In genomic region chr6:85323435-85324040, GRCh38 we compare ENCODE assay signal across 7 cellular contexts.
DNase-seq lines count a peak whose midpoint lies in the region; ATAC-seq and TF ChIP-seq lines count a peak whose summit lies in the region.

No MANE protein-coding gene starts in this region.

- TF ChIP-seq CTCF in GM12873 (IDR thresholded peaks at IDR 0.05; ENCODE audit: insufficient read depth, low read depth, low read length, missing control alignments): peak; percentile 81
- peak; percentile 96 for TF ChIP-seq CTCF in HFFc6 (IDR thresholded peaks at IDR 0.05)
- TF ChIP-seq CTCF in gastrocnemius medialis (IDR thresholded peaks at IDR 0.05 in 4 of 5, conservative IDR thresholded peaks at IDR 0.05 in 1 of 5): peak; percentile 19 to 60 (median 45)

- no peaks in the 10 kb centered on the region for H3K9me3 Mint-ChIP-seq in HFFc6
- no peaks in the 10 kb centered on the region for H3K9me3 Mint-ChIP-seq in activated naive CD8-positive, alpha-beta T cell treated with anti-CD3 and anti-CD28 coated beads, Interleukin-2, amount 10 ng/mL, durations not matched to agents 7 days and 5 days

- no peaks in the 10 kb centered on the region for H3K9me3 ChIP-seq in gastrocnemius medialis

- H3K4me3 Mint-ChIP-seq in HFFc6: no peak overlapping the region
- H3K4me3 Mint-ChIP-seq in activated naive CD8-positive, alpha-beta T cell treated with anti-CD3 and anti-CD28 coated beads, Interleukin-2, amount 10 ng/mL, durations not matched to agents 7 days and 5 days: no peak overlapping the region

- DNase-seq in HFFc6 (peak; percentile 65), NAMALWA (ENCODE audit: low spot score) (peak; percentile 87), SK-N-DZ (ENCODE audit: low spot score) (peak; percentile 83), left ventricle myocardium superior (peak; percentile 66), gastrocnemius medialis (peak; percentile 6 to 24)
- peak; percentile 63 for DNase-seq in activated naive CD8-positive, alpha-beta T cell treated with anti-CD3 and anti-CD28 coated beads, Interleukin-2, amount 10 ng/mL, durations not matched to agents 7 days and 5 days

- H3K27ac ChIP-seq in gastrocnemius medialis: no peak overlapping the region

- no peak overlapping the region for H3K4me3 ChIP-seq in gastrocnemius medialis

- H3K27me3 Mint-ChIP-seq in HFFc6 (ENCODE audit: insufficient read depth): peaks cover 10% of the 10 kb centered on the region
- peaks cover 2% of the 10 kb centered on the region for H3K27me3 Mint-ChIP-seq in activated naive CD8-positive, alpha-beta T cell treated with anti-CD3 and anti-CD28 coated beads, Interleukin-2, amount 10 ng/mL, durations not matched to agents 7 days and 5 days

- TF ChIP-seq POLR2A in gastrocnemius medialis (IDR thresholded peaks at IDR 0.05): no peak

- intact Hi-C loops in left ventricle myocardium superior (cut with micrococcal nuclease): no loop called here
- intact Hi-C loops in gastrocnemius medialis (cut with DNase I; ENCODE audit: low total_unique reads): no loop called here

- H3K27ac Mint-ChIP-seq in HFFc6: no peak overlapping the region
- H3K27ac Mint-ChIP-seq in activated naive CD8-positive, alpha-beta T cell treated with anti-CD3 and anti-CD28 coated beads, Interleukin-2, amount 10 ng/mL, durations not matched to agents 7 days and 5 days: no peak overlapping the region

- no peaks in the 10 kb centered on the region for H3K4me1 ChIP-seq in gastrocnemius medialis

- H3K36me3 Mint-ChIP-seq in HFFc6 (ENCODE audit: low read depth): no peaks in the 10 kb centered on the region
- no peaks in the 10 kb centered on the region for H3K36me3 Mint-ChIP-seq in activated naive CD8-positive, alpha-beta T cell treated with anti-CD3 and anti-CD28 coated beads, Interleukin-2, amount 10 ng/mL, durations not matched to agents 7 days and 5 days

- H3K27me3 ChIP-seq in gastrocnemius medialis: no peaks in the 10 kb centered on the region

- peak; percentile 77 for ATAC-seq in activated naive CD8-positive, alpha-beta T cell treated with anti-CD3 and anti-CD28 coated beads, Interleukin-2, amount 10 ng/mL, durations not matched to agents 7 days and 5 days (ENCODE audit: low read depth)
- ATAC-seq in left ventricle myocardium superior: peak; percentile 55
- ATAC-seq in gastrocnemius medialis: no peak

- H3K4me1 Mint-ChIP-seq in HFFc6 (ENCODE audit: low read depth): no peaks in the 10 kb centered on the region
- H3K4me1 Mint-ChIP-seq in activated naive CD8-positive, alpha-beta T cell treated with anti-CD3 and anti-CD28 coated beads, Interleukin-2, amount 10 ng/mL, durations not matched to agents 7 days and 5 days: peaks cover 2% of the 10 kb centered on the region

- POLR2A ChIA-PET in activated naive CD8-positive, alpha-beta T cell treated with anti-CD3 and anti-CD28 coated beads, Interleukin-2, amount 10 ng/mL, durations not matched to agents 7 days and 5 days (lab: Charles Lee): no interaction called here

- no peaks in the 10 kb centered on the region for H3K36me3 ChIP-seq in gastrocnemius medialis

- in situ Hi-C loops in gastrocnemius medialis (cut with MboI; ENCODE audit: low sequenced_read_pairs in 4 of 4): no loop called here

Comparison
In these comparisons a context has a peak if more than half of its experiments do, and no peak if none do; other contexts are left out.
1. CTCF ChIP-seq: peak in every context shown above with its lines; median percentile 96 in HFFc6; 81 in GM12873; 45 in gastrocnemius medialis.
2. DNase-seq: peak in every context shown above with its lines; median percentile 87 in NAMALWA; 83 in SK-N-DZ; 66 in left ventricle myocardium superior; 65 in HFFc6; 63 in activated naive CD8-positive, alpha-beta T cell treated with anti-CD3 and anti-CD28 coated beads, Interleukin-2, amount 10 ng/mL, durations not matched to agents 7 days and 5 days; 15 in gastrocnemius medialis.
3. ATAC-seq: peak in activated naive CD8-positive, alpha-beta T cell treated with anti-CD3 and anti-CD28 coated beads, Interleukin-2, amount 10 ng/mL, durations not matched to agents 7 days and 5 days (single experiment) and left ventricle myocardium superior (single experiment); none in gastrocnemius medialis (0 of 2).